ENCODE assay signal across 11 cellular contexts in genomic region chrY:14328677-14329345, GRCh38.
A peak's percentile ranks its signal among the peaks of the same experiment; 100 is the strongest.
DNase-seq lines count a peak whose midpoint lies in the region; ATAC-seq and TF ChIP-seq lines count a peak whose summit lies in the region.
"Had no signal": no experiment of that assay in that cellular context is flagged by ENCODE, and none has a peak within 500 bp of the region (broad histone marks: within the 10 kb centered on the region; RNA-seq: fewer than 3 reads in every experiment).

No MANE protein-coding gene starts in this region.

- TF ChIP-seq CTCF in vagina (IDR thresholded peaks at IDR 0.05) = no peak

- H3K27ac ChIP-seq in vagina = no peak overlapping the region

- H3K27me3 ChIP-seq in vagina = no peaks in the 10 kb centered on the region

- no peaks in the 10 kb centered on the region for H3K36me3 Mint-ChIP-seq in activated T-cell treated with anti-CD3 and anti-CD28 coated beads, Interleukin-2, amount 50 U/mL, for 72 hours (ENCODE audit: insufficient read depth in 2 of 2)
- no peaks in the 10 kb centered on the region for H3K36me3 Mint-ChIP-seq in stimulated activated effector memory CD8-positive, alpha-beta T cell treated with anti-CD3 and anti-CD28 coated beads, Interleukin-12 subunit alpha, Interleukin-12 subunit beta, amount 100 ng/mL, for 72 hours

- peak in 1 of 2 donors; percentile 61 for ATAC-seq in activated T-cell treated with anti-CD3 and anti-CD28 coated beads, Interleukin-2, amount 50 U/mL, for 72 hours (replicated peaks in 1 of 2)
- peak; percentile 98 for ATAC-seq in HG03439 (IDR thresholded peaks at IDR 0.05; ENCODE audit: unreplicated experiment)
- ATAC-seq in stimulated activated effector memory CD8-positive, alpha-beta T cell treated with anti-CD3 and anti-CD28 coated beads, Interleukin-12 subunit alpha, Interleukin-12 subunit beta, amount 100 ng/mL, for 72 hours = peak; percentile 70
- ATAC-seq in GM19351 (IDR thresholded peaks at IDR 0.05; ENCODE audit: unreplicated experiment) = no peak
- ATAC-seq: K562 had no signal

- H3K4me1 Mint-ChIP-seq in activated T-cell treated with anti-CD3 and anti-CD28 coated beads, Interleukin-2, amount 50 U/mL, for 72 hours (ENCODE audit: low read depth) = no peaks in the 10 kb centered on the region
- peaks cover 12% of the 10 kb centered on the region for H3K4me1 Mint-ChIP-seq in stimulated activated effector memory CD8-positive, alpha-beta T cell treated with anti-CD3 and anti-CD28 coated beads, Interleukin-12 subunit alpha, Interleukin-12 subunit beta, amount 100 ng/mL, for 72 hours
- H3K4me1 Mint-ChIP-seq: neural crest cell had no signal

- H3K4me3 ChIP-seq in vagina = no peak overlapping the region
- H3K4me3 ChIP-seq: K562 had no signal

- peak overlapping the region; percentile 78 for H3K27ac Mint-ChIP-seq in activated T-cell treated with anti-CD3 and anti-CD28 coated beads, Interleukin-2, amount 50 U/mL, for 72 hours
- H3K27ac Mint-ChIP-seq in stimulated activated effector memory CD8-positive, alpha-beta T cell treated with anti-CD3 and anti-CD28 coated beads, Interleukin-12 subunit alpha, Interleukin-12 subunit beta, amount 100 ng/mL, for 72 hours = peak overlapping the region; percentile 10

- H3K9me3 ChIP-seq in vagina = no peaks in the 10 kb centered on the region

- DNase-seq in activated T-cell treated with anti-CD3 and anti-CD28 coated beads, Interleukin-2, amount 50 U/mL, for 72 hours = no peak
- no peak for DNase-seq in activated T-cell treated with anti-CD3 and anti-CD28 coated beads, Interleukin-2, amount 50 U/mL, for 48 hours
- DNase-seq in amniotic epithelial cell (ENCODE audit: low read depth) (peak; percentile 1), vagina (ENCODE audit: extremely low spot score in 2 of 2) (no peak), NCI-H146 (lab: John Stamatoyannopoulos, UW) (no peak)
- DNase-seq in stimulated activated effector memory CD8-positive, alpha-beta T cell treated with anti-CD3 and anti-CD28 coated beads, Interleukin-12 subunit alpha, Interleukin-12 subunit beta, amount 100 ng/mL, for 72 hours (ENCODE audit: low spot score in 2 of 2) = peak in 1 of 2 donors; percentile 39
- DNase-seq: SHP77 treated with DMSO at 0.1 percent for 48 hours had no signal

- peak overlapping the region in 1 of 2 donors; percentile 21 for H3K4me3 Mint-ChIP-seq in activated T-cell treated with anti-CD3 and anti-CD28 coated beads, Interleukin-2, amount 50 U/mL, for 72 hours
- no peak overlapping the region for H3K4me3 Mint-ChIP-seq in stimulated activated effector memory CD8-positive, alpha-beta T cell treated with anti-CD3 and anti-CD28 coated beads, Interleukin-12 subunit alpha, Interleukin-12 subunit beta, amount 100 ng/mL, for 72 hours
- H3K4me3 Mint-ChIP-seq: neural crest cell had no signal

- H3K27me3 Mint-ChIP-seq in activated T-cell treated with anti-CD3 and anti-CD28 coated beads, Interleukin-2, amount 50 U/mL, for 72 hours (ENCODE audit: low read depth) = no peaks in the 10 kb centered on the region

- intact Hi-C loops in vagina (cut with DNase I) = no loop called here

- TF ChIP-seq POLR2A in vagina (IDR thresholded peaks at IDR 0.05) = no peak

- no peaks in the 10 kb centered on the region for H3K4me1 ChIP-seq in vagina

- no peaks in the 10 kb centered on the region for H3K9me3 Mint-ChIP-seq in activated T-cell treated with anti-CD3 and anti-CD28 coated beads, Interleukin-2, amount 50 U/mL, for 72 hours
- no peaks in the 10 kb centered on the region for H3K9me3 Mint-ChIP-seq in stimulated activated effector memory CD8-positive, alpha-beta T cell treated with anti-CD3 and anti-CD28 coated beads, Interleukin-12 subunit alpha, Interleukin-12 subunit beta, amount 100 ng/mL, for 72 hours
- H3K9me3 Mint-ChIP-seq: neural crest cell had no signal

- no peaks in the 10 kb centered on the region for H3K36me3 ChIP-seq in vagina
